Comparison of ENCODE assay signal across 24 cellular contexts in the genomic region with DNA sequence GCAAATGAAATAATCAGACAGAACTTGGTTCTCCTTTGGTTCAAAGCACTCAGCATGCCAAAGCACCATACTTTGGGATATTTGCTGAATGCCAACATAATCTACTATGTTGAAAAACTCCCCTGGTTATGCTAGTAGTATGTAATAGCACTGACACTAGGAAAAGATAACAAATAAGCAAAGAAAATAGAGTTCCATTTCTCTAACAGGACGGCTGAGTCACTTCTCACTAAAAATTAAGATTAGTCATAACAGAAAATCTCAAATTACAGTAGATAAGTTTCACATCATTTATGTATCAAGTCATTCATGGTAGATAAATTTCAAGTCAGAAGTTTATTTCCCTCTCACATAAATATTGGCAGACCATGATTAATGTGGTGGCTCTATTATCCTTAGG. TPM values are rescaled to one million over a fixed set of nuclear protein-coding genes. Genes with fewer than 3 reads are reported as not detected.
"Had no signal": no experiment of that assay in that cellular context is flagged by ENCODE, and none has a peak within 500 bp of the region (broad histone marks: within the 10 kb centered on the region; RNA-seq: fewer than 3 reads in every experiment).

No MANE protein-coding gene starts in this region.

- H3K27me3 Mint-ChIP-seq: activated CD8-positive, alpha-beta T cell treated with anti-CD3 and anti-CD28 coated beads for 36 hours; naive thymus-derived CD8-positive, alpha-beta T cell; stimulated activated naive B cell treated with anti-CD40 and anti-IgM and Interleukin-4, amounts not matched to agents 10 μg/mL and 1 μg/mL and 100 μg/mL, for 72 hours had no signal

- ATAC-seq: activated CD8-positive, alpha-beta T cell treated with anti-CD3 and anti-CD28 coated beads for 36 hours; esophagus mucosa; left lung; mucosa of descending colon; naive thymus-derived CD8-positive, alpha-beta T cell; stimulated activated naive B cell treated with anti-CD40 and anti-IgM and Interleukin-4, amounts not matched to agents 10 μg/mL and 1 μg/mL and 100 μg/mL, for 72 hours; WTC11 had no signal

- H3K27ac Mint-ChIP-seq: activated CD8-positive, alpha-beta T cell treated with anti-CD3 and anti-CD28 coated beads for 36 hours; activated naive CD4-positive, alpha-beta T cell treated with anti-CD3 and anti-CD28 coated beads, Interleukin-2, amount 50 U/mL, for 72 hours; naive thymus-derived CD8-positive, alpha-beta T cell; stimulated activated naive B cell treated with anti-CD40 and anti-IgM and Interleukin-4, amounts not matched to agents 10 μg/mL and 1 μg/mL and 100 μg/mL, for 72 hours; WTC11 had no signal

- DNase-seq: activated CD4-positive, alpha-beta T cell treated with anti-CD3 and anti-CD28 coated beads for 4 hours; activated CD8-positive, alpha-beta T cell treated with anti-CD3 and anti-CD28 coated beads for 36 hours; activated gamma-delta T cell; activated T-cell treated with anti-CD3 and anti-CD28 coated beads, Interleukin-2, amount 50 U/mL, for 48 hours; kidney; left lung; mucosa of descending colon; naive thymus-derived CD8-positive, alpha-beta T cell; posterior cingulate gyrus; retina; stimulated activated CD4-positive, alpha-beta T cell treated with anti-CD3 and anti-CD28 coated beads, Interleukin-4, amount 100 ng/mL, for 1 hour; stimulated activated naive B cell treated with anti-CD40 and anti-IgM and Interleukin-4, amounts not matched to agents 10 μg/mL and 1 μg/mL and 100 μg/mL, for 72 hours; substantia nigra; transverse colon had no signal

- H3K27ac ChIP-seq: cardiac muscle cell, hepatocyte, left lung, neutrophil, transverse colon had no signal

- H2AFZ ChIP-seq: hepatocyte had no signal

- H3K27me3 ChIP-seq: cardiac muscle cell, hepatocyte, left lung, neutrophil, transverse colon had no signal

- H3K4me3 Mint-ChIP-seq: activated CD8-positive, alpha-beta T cell treated with anti-CD3 and anti-CD28 coated beads for 36 hours; naive thymus-derived CD8-positive, alpha-beta T cell; stimulated activated naive B cell treated with anti-CD40 and anti-IgM and Interleukin-4, amounts not matched to agents 10 μg/mL and 1 μg/mL and 100 μg/mL, for 72 hours; WTC11 had no signal

- H3K4me1 Mint-ChIP-seq: naive thymus-derived CD8-positive, alpha-beta T cell; stimulated activated naive B cell treated with anti-CD40 and anti-IgM and Interleukin-4, amounts not matched to agents 10 μg/mL and 1 μg/mL and 100 μg/mL, for 72 hours had no signal

- H3K4me2 ChIP-seq: hepatocyte had no signal

- H3K36me3 ChIP-seq: cardiac muscle cell, left lung, neutrophil, transverse colon had no signal

- H3K9me3 Mint-ChIP-seq: activated CD8-positive, alpha-beta T cell treated with anti-CD3 and anti-CD28 coated beads for 36 hours had no signal

- H3K9me3 ChIP-seq: left lung, mucosa of descending colon, transverse colon had no signal

- H3K4me3 ChIP-seq: cardiac muscle cell, hepatocyte, left lung, mucosa of descending colon, transverse colon had no signal

- H3K4me1 ChIP-seq: left lung, transverse colon had no signal

- H3K79me2 ChIP-seq: hepatocyte had no signal

- FAIRE-seq: endometrium, kidney, TTC549 had no signal

- H3K36me3 Mint-ChIP-seq: activated naive CD4-positive, alpha-beta T cell treated with anti-CD3 and anti-CD28 coated beads, Interleukin-2, amount 50 U/mL, for 72 hours; naive thymus-derived CD8-positive, alpha-beta T cell; stimulated activated naive B cell treated with anti-CD40 and anti-IgM and Interleukin-4, amounts not matched to agents 10 μg/mL and 1 μg/mL and 100 μg/mL, for 72 hours; WTC11 had no signal

RNA-seq across cellular contexts. Expression of a gene that starts 17.9 kb away (rescaled TPM):
- total RNA-seq: activated CD8-positive, alpha-beta T cell treated with anti-CD3 and anti-CD28 coated beads for 36 hours; activated naive CD4-positive, alpha-beta T cell treated with anti-CD3 and anti-CD28 coated beads, Interleukin-2, amount 50 U/mL, for 72 hours; cardiac muscle cell; esophagus mucosa; glomerular endothelial cell; hepatocyte; kidney; left lung; mucosa of descending colon; naive thymus-derived CD8-positive, alpha-beta T cell; skeletal muscle tissue; transverse colon; WTC11 had no signal
- polyA plus RNA-seq: cardiac muscle cell; hepatocyte; naive thymus-derived CD8-positive, alpha-beta T cell had no signal
